In genomic region chr2:202877699-202878098, GRCh38 we compare ENCODE assay signal across 8 cellular contexts.
"Had no signal": no experiment of that assay in that cellular context is flagged by ENCODE, and none has a peak within 500 bp of the region (broad histone marks: within the 10 kb centered on the region; RNA-seq: fewer than 3 reads in every experiment).

No MANE protein-coding gene starts in this region.

- H3K27ac ChIP-seq: HL-60 had no signal

- H3K4me3 ChIP-seq: GM23338, HAP-1 had no signal

- DNase-seq: H7, HFFc6, Kasumi-1, KG1 had no signal

- H3K4me2 ChIP-seq: GM23338 had no signal

- H3K9me3 ChIP-seq: HAP-1 had no signal

- H2AFZ ChIP-seq: GM23338 had no signal

- ATAC-seq: GM23338, HCT116 had no signal
